7 cellular contexts compared by ENCODE assay signal in genomic region chr2:37230581-37230980, GRCh38. TPM values are rescaled to one million over a fixed set of nuclear protein-coding genes. Genes with fewer than 3 reads are reported as not detected.
DNase-seq lines count a peak whose midpoint lies in the region; FAIRE-seq and TF ChIP-seq lines count a peak whose summit lies in the region.

No MANE protein-coding gene starts in this region.

- 1% methylated on average over 8 of the region's 8 CpGs for WGBS in smooth muscle cell (ENCODE audit: low lambda C conversion rate)

- H3K36me3 ChIP-seq in right atrium auricular region (peaks cover 14% of the 10 kb centered on the region), smooth muscle cell (ENCODE audit: low read depth) (no peaks in the 10 kb centered on the region)

- CTCF ChIA-PET in RWPE1 (lab: Yijun Ruan, JAX), result no interaction called here

- DNase-seq in GM12891 (ENCODE audit: insufficient read length, low spot score) (no peak), RWPE1 (ENCODE audit: low spot score) (peak; percentile 18), right atrium auricular region (ENCODE audit: low spot score) (no peak), smooth muscle cell (lab: John Stamatoyannopoulos, UW; ENCODE audit: unreplicated experiment) (no peak), NOMO-1 treated with DMSO at 0.1 percent for 48 hours (lab: John Stamatoyannopoulos, UW; ENCODE audit: unreplicated experiment) (no peak), hypothalamus (lab: John Stamatoyannopoulos, UW) (no peak), hippocampal formation (lab: John Stamatoyannopoulos, UW) (no peak)

- POLR2A ChIA-PET in RWPE1 (lab: Yijun Ruan, JAX; ENCODE audit: low non-redundant PET), result no interaction called here

- H4K20me1 ChIP-seq in smooth muscle cell (ENCODE audit: low read depth), result peaks cover 43% of the 10 kb centered on the region

- peaks cover 0 to 37% of the 10 kb centered on the region in 2 donors for H3K4me1 ChIP-seq in right atrium auricular region
- H3K4me1 ChIP-seq in smooth muscle cell (ENCODE audit: low read depth), result peaks cover 19% of the 10 kb centered on the region

- peaks cover 73% of the 10 kb centered on the region for H3K79me2 ChIP-seq in smooth muscle cell (ENCODE audit: low read depth)

- peak overlapping the region; percentile 100 for H3K4me2 ChIP-seq in smooth muscle cell

- H3K27me3 ChIP-seq in right atrium auricular region (no peaks in the 10 kb centered on the region), smooth muscle cell (ENCODE audit: low read depth) (no peaks in the 10 kb centered on the region)

- H3K9ac ChIP-seq in smooth muscle cell (ENCODE audit: low read depth), result peak overlapping the region; percentile 84

- H3K27ac ChIP-seq in RWPE1 (no peak overlapping the region), right atrium auricular region (peak overlapping the region; percentile 88 to 93), smooth muscle cell (ENCODE audit: low read depth) (peak overlapping the region; percentile 88)

- H3F3A ChIP-seq in smooth muscle cell (ENCODE audit: low read depth), result no peaks in the 10 kb centered on the region

- no peak for TF ChIP-seq POLR2A in GM12891 (IDR thresholded peaks at IDR 0.05; ENCODE audit: low read depth, low read length)

- H3K4me3 ChIP-seq in right atrium auricular region, result peak overlapping the region; percentile 75 to 86
- peak overlapping the region; percentile 62 for H3K4me3 ChIP-seq in smooth muscle cell

- no peak for TF ChIP-seq CTCF in RWPE1 (conservative IDR thresholded peaks at IDR 0.05; ENCODE audit: low read depth)
- no peak for TF ChIP-seq CTCF in right atrium auricular region (IDR thresholded peaks at IDR 0.05)
- TF ChIP-seq CTCF in smooth muscle cell (IDR thresholded peaks at IDR 0.05; ENCODE audit: borderline replicate concordance, insufficient read depth, poor library complexity, severe bottlenecking), result no peak

- peak overlapping the region; percentile 83 for H2AFZ ChIP-seq in smooth muscle cell (ENCODE audit: low read depth)

- peak; percentile 13 for FAIRE-seq in GM12891 (lab: Jason Lieb, UNC)

- H3K9me3 ChIP-seq in right atrium auricular region (no peaks in the 10 kb centered on the region), smooth muscle cell (replicated peaks; ENCODE audit: low read depth) (no peaks in the 10 kb centered on the region)

TF ChIP-seq in GM12891, 5 proteins besides CTCF, POLR2A, EP300 and RAD21:
- no peak for TF ChIP-seq SPI1 (IDR thresholded peaks at IDR 0.05; ENCODE audit: low read depth, low read length)
- TF ChIP-seq PAX5 (IDR thresholded peaks at IDR 0.05; ENCODE audit: insufficient read depth, low read length, severe bottlenecking), result no peak
- TF ChIP-seq POU2F2 (IDR thresholded peaks at IDR 0.05; ENCODE audit: low read depth, low read length), result no peak
- no peak for TF ChIP-seq POLR2AphosphoS5 (IDR thresholded peaks at IDR 0.05; ENCODE audit: low read depth, low read length)
- no peak for TF ChIP-seq TAF1 (IDR thresholded peaks at IDR 0.05; ENCODE audit: low read depth, low read length)

RNA-seq across cellular contexts. Expression of gene CEBPZ, which starts 0.8 kb away (rescaled TPM):
- 42.6 TPM for polyA plus RNA-seq in GM12891 (2012; ENCODE audit: low read depth, missing spikeins)
- 10 to 100 TPM; 23.5 to 27.5 TPM for total RNA-seq in right atrium auricular region
- 41.8 and 51.4 TPM in 2 replicates for total RNA-seq in smooth muscle cell
- 18.9 and 19.1 TPM in 2 replicates for polyA plus RNA-seq in smooth muscle cell

RNA-seq across cellular contexts. Expression of gene NDUFAF7, which starts 0.9 kb away (rescaled TPM):
- polyA plus RNA-seq in GM12891 (2012; ENCODE audit: low read depth, missing spikeins), result 17.9 TPM
- total RNA-seq in right atrium auricular region, result 10 to 100 TPM; 10.1 to 16.2 TPM
- 14.5 and 46.9 TPM in 2 replicates for total RNA-seq in smooth muscle cell
- 13.4 and 16.5 TPM in 2 replicates for polyA plus RNA-seq in smooth muscle cell

RNA-seq across cellular contexts. Expression of gene CEBPZOS, which starts 34.3 kb away (rescaled TPM):
- 30.8 TPM for polyA plus RNA-seq in GM12891 (2012; ENCODE audit: low read depth, missing spikeins)
- total RNA-seq in right atrium auricular region (10 to 100 TPM; 21.1 to 37.9 TPM), smooth muscle cell (9.5 and 10.8 TPM in 2 replicates)
- 7.8 and 10.1 TPM in 2 replicates for polyA plus RNA-seq in smooth muscle cell

RNA-seq across cellular contexts. Expression of gene SULT6B1, which starts 42.1 kb away (rescaled TPM):
- polyA plus RNA-seq in GM12891 (2012; ENCODE audit: low read depth, missing spikeins), result not detected
- total RNA-seq in right atrium auricular region, result not detected
- total RNA-seq in smooth muscle cell, result not detected in 2 replicates
- not detected in 2 replicates for polyA plus RNA-seq in smooth muscle cell
